ENCODE assay signal across 11 cellular contexts in the genomic region with DNA sequence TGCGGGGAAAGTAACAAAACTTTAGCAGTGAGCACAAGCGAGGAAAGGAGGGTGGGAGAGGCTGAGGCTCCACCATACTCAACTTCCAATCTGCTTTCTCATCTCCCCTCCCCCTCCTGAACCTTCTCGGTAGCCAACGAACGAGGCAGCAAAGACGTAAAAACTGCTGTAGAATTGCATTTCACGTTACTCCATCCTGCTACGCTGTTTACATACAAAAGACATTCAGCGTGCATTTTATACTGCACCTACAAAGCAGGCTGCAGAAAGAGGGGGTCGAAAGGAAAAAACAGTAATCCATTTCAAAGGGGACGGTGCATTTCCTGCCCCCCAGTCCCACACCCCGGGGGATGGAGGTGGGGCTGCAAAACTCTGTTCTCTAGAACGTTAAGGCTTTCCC. TPM values are rescaled to one million over a fixed set of nuclear protein-coding genes. Genes with fewer than 3 reads are reported as not detected.
DNase-seq lines count a peak whose midpoint lies in the region; ATAC-seq lines count a peak whose summit lies in the region.
"Had no signal": no experiment of that assay in that cellular context is flagged by ENCODE, and none has a peak within 500 bp of the region (broad histone marks: within the 10 kb centered on the region; RNA-seq: fewer than 3 reads in every experiment).

No MANE protein-coding gene starts in this region.

- H3K27me3 ChIP-seq in HUES48 (ENCODE audit: control insufficient read depth, insufficient read depth, low read length): peaks cover 43% of the 10 kb centered on the region
- no peaks in the 10 kb centered on the region for H3K27me3 ChIP-seq in layer of hippocampus (ENCODE audit: control insufficient read depth, insufficient read depth, low read length)
- H3K27me3 ChIP-seq in subcutaneous abdominal adipose tissue (ENCODE audit: control insufficient read depth in 5 of 5, insufficient read depth in 4 of 5, low read length in 5 of 5): peaks cover 0 to 13% (median 0%) of the 10 kb centered on the region in 5 donors

- no peak overlapping the region for H3K27ac ChIP-seq in HUES48 (ENCODE audit: low read depth, low read length)
- H3K27ac ChIP-seq in layer of hippocampus (ENCODE audit: low read depth, low read length): peak overlapping the region; percentile 23
- peak overlapping the region; percentile 55 for H3K27ac ChIP-seq in subcutaneous abdominal adipose tissue (ENCODE audit: low read depth, low read length)

- H3K4me3 ChIP-seq in HUES48 (ENCODE audit: low read depth, low read length) (peak overlapping the region; percentile 76), subcutaneous abdominal adipose tissue (ENCODE audit: low read depth in 1 of 5, low read length in 5 of 5) (peak overlapping the region; percentile 76 to 96 (median 88))
- H3K4me3 ChIP-seq: mucosa of descending colon had no signal

- H3K4me1 ChIP-seq in HUES48 (ENCODE audit: control insufficient read depth, insufficient read depth, low read length) (peaks cover 21% of the 10 kb centered on the region; the same call in 1 of the 2 replicates), subcutaneous abdominal adipose tissue (ENCODE audit: control insufficient read depth in 5 of 5, insufficient read depth in 5 of 5, low read length in 5 of 5) (peaks cover 0 to 50% (median 28%) of the 10 kb centered on the region in 5 donors)

- DNase-seq in dermis blood vessel endothelial cell: peak; percentile 74
- no peak for DNase-seq in NCI-H524 treated with DMSO at 0.1 percent for 48 hours (lab: John Stamatoyannopoulos, UW)
- DNase-seq in stimulated activated CD4-positive, alpha-beta T cell treated with anti-CD3 and anti-CD28 coated beads, Interleukin-4, amount 100 ng/mL, for 1 hour: no peak
- no peak for DNase-seq in Ammon's horn (ENCODE audit: low spot score)

- H3K36me3 ChIP-seq in HUES48 (ENCODE audit: control insufficient read depth, insufficient read depth, low read length) (no peaks in the 10 kb centered on the region), subcutaneous abdominal adipose tissue (ENCODE audit: control insufficient read depth in 5 of 5, insufficient read depth in 5 of 5, low read length in 5 of 5) (peaks cover under 1 to 9% (median 7%) of the 10 kb centered on the region in 5 donors)

- no peak for ATAC-seq in GM18517 (IDR thresholded peaks at IDR 0.05; ENCODE audit: unreplicated experiment)

- H3K9ac ChIP-seq in HUES48 (ENCODE audit: low read depth, low read length): 0 out of 2 replicates have a peak overlapping the region, but pooled peaks have one; percentile 34
- peak overlapping the region; percentile 50 to 92 (median 78) for H3K9ac ChIP-seq in subcutaneous abdominal adipose tissue (ENCODE audit: low read length in 5 of 5)

- H3K9me3 ChIP-seq in HUES48 (ENCODE audit: control insufficient read depth, insufficient read depth, low read length) (no peaks in the 10 kb centered on the region), subcutaneous abdominal adipose tissue (ENCODE audit: control insufficient read depth in 5 of 5, low read length in 5 of 5) (no peaks in the 10 kb centered on the region)
- H3K9me3 ChIP-seq: mucosa of descending colon had no signal

RNA-seq across cellular contexts. Expression of gene EFEMP1, which starts 1.1 kb away (rescaled TPM):
- 10,451 and 12,229 TPM in 2 replicates for total RNA-seq in dermis blood vessel endothelial cell
- total RNA-seq: activated naive CD8-positive, alpha-beta T cell treated with anti-CD3 and anti-CD28 coated beads for 36 hours; T-helper 2 cell treated with Interferon-gamma antibody and Interleukin-4, amounts not matched to agents 100 ng/mL and 5 ng/mL, for 36 hours had no signal
